14 cellular contexts compared by ENCODE assay signal in genomic region chr4:176309046-176309445, GRCh38. TPM values are rescaled to one million over a fixed set of nuclear protein-coding genes. Genes with fewer than 3 reads are reported as not detected.
DNase-seq lines count a peak whose midpoint lies in the region; ATAC-seq lines count a peak whose summit lies in the region.
"Had no signal": no experiment of that assay in that cellular context is flagged by ENCODE, and none has a peak within 500 bp of the region (broad histone marks: within the 10 kb centered on the region; RNA-seq: fewer than 3 reads in every experiment).

No MANE protein-coding gene starts in this region.

- ATAC-seq in activated T-cell treated with anti-CD3 and anti-CD28 coated beads, Interleukin-2, amount 50 U/mL, for 4 hours = peak; percentile 52 to 65
- peak; percentile 100 for ATAC-seq in GM21619 (IDR thresholded peaks at IDR 0.05; ENCODE audit: unreplicated experiment)
- peak; percentile 99 for ATAC-seq in HG03159 (IDR thresholded peaks at IDR 0.05; ENCODE audit: unreplicated experiment)
- ATAC-seq in stimulated activated naive B cell treated with anti-CD40 and anti-IgM and Interleukin-4, amounts not matched to agents 10 μg/mL and 1 μg/mL and 100 μg/mL, for 72 hours (replicated peaks) = peak; percentile 68 to 69

- no peak overlapping the region for H3K27ac Mint-ChIP-seq in stimulated activated naive B cell treated with anti-CD40 and anti-IgM and Interleukin-4, amounts not matched to agents 10 μg/mL and 1 μg/mL and 100 μg/mL, for 72 hours
- H3K27ac Mint-ChIP-seq in activated CD4-positive, alpha-beta T cell treated with anti-CD3 and anti-CD28 coated beads, Interleukin-2, amount 10 ng/mL, durations not matched to agents 24 days and 14 days = no peak overlapping the region

- peaks cover 29% of the 10 kb centered on the region for H3K27me3 Mint-ChIP-seq in activated T-cell treated with anti-CD3 and anti-CD28 coated beads, Interleukin-2, amount 50 U/mL, for 4 hours (ENCODE audit: low read depth)
- H3K27me3 Mint-ChIP-seq in stimulated activated naive B cell treated with anti-CD40 and anti-IgM and Interleukin-4, amounts not matched to agents 10 μg/mL and 1 μg/mL and 100 μg/mL, for 72 hours = peaks cover 21 to 25% of the 10 kb centered on the region in 2 donors
- peaks cover 15% of the 10 kb centered on the region for H3K27me3 Mint-ChIP-seq in activated CD4-positive, alpha-beta T cell treated with anti-CD3 and anti-CD28 coated beads, Interleukin-2, amount 10 ng/mL, durations not matched to agents 24 days and 14 days

- DNase-seq in activated T-cell treated with anti-CD3 and anti-CD28 coated beads, Interleukin-2, amount 50 U/mL, for 4 hours = no peak
- DNase-seq in activated T-cell treated with anti-CD3 and anti-CD28 coated beads, Interleukin-2, amount 50 U/mL, for 1 hour = no peak
- DNase-seq in stimulated activated naive B cell treated with anti-CD40 and anti-IgM and Interleukin-4, amounts not matched to agents 10 μg/mL and 1 μg/mL and 100 μg/mL, for 72 hours = no peak
- DNase-seq in DMS79 (lab: John Stamatoyannopoulos, UW) = no peak
- no peak for DNase-seq in activated CD4-positive, alpha-beta T cell treated with anti-CD3 and anti-CD28 coated beads, Interleukin-2, amount 10 ng/mL, durations not matched to agents 24 days and 14 days
- no peak for DNase-seq in NCI-H1105 (lab: John Stamatoyannopoulos, UW)
- DNase-seq: activated CD4-positive, alpha-beta T cell treated with anti-CD3 and anti-CD28 coated beads, Interleukin-2, amount 50 U/mL, for 1 hour; islet precursor cell; NCI-H2029 treated with DMSO at 0.1 percent for 48 hours; thyroid gland had no signal

- H3K9me3 Mint-ChIP-seq in activated T-cell treated with anti-CD3 and anti-CD28 coated beads, Interleukin-2, amount 50 U/mL, for 4 hours = no peaks in the 10 kb centered on the region
- H3K9me3 Mint-ChIP-seq in stimulated activated naive B cell treated with anti-CD40 and anti-IgM and Interleukin-4, amounts not matched to agents 10 μg/mL and 1 μg/mL and 100 μg/mL, for 72 hours = no peaks in the 10 kb centered on the region
- no peaks in the 10 kb centered on the region for H3K9me3 Mint-ChIP-seq in activated CD4-positive, alpha-beta T cell treated with anti-CD3 and anti-CD28 coated beads, Interleukin-2, amount 10 ng/mL, durations not matched to agents 24 days and 14 days
- H3K9me3 Mint-ChIP-seq: neural crest cell had no signal

- H3K4me3 Mint-ChIP-seq in activated T-cell treated with anti-CD3 and anti-CD28 coated beads, Interleukin-2, amount 50 U/mL, for 4 hours = no peak overlapping the region
- H3K4me3 Mint-ChIP-seq in stimulated activated naive B cell treated with anti-CD40 and anti-IgM and Interleukin-4, amounts not matched to agents 10 μg/mL and 1 μg/mL and 100 μg/mL, for 72 hours = no peak overlapping the region
- H3K4me3 Mint-ChIP-seq in activated CD4-positive, alpha-beta T cell treated with anti-CD3 and anti-CD28 coated beads, Interleukin-2, amount 10 ng/mL, durations not matched to agents 24 days and 14 days = no peak overlapping the region
- H3K4me3 Mint-ChIP-seq: neural crest cell had no signal

- intact Hi-C loops in activated CD4-positive, alpha-beta T cell treated with anti-CD3 and anti-CD28 coated beads, Interleukin-2, amount 10 ng/mL, durations not matched to agents 24 days and 14 days (cut with micrococcal nuclease) = no loop called here

- no peaks in the 10 kb centered on the region for H3K4me1 Mint-ChIP-seq in activated T-cell treated with anti-CD3 and anti-CD28 coated beads, Interleukin-2, amount 50 U/mL, for 4 hours (ENCODE audit: low read depth)
- no peaks in the 10 kb centered on the region for H3K4me1 Mint-ChIP-seq in stimulated activated naive B cell treated with anti-CD40 and anti-IgM and Interleukin-4, amounts not matched to agents 10 μg/mL and 1 μg/mL and 100 μg/mL, for 72 hours
- no peaks in the 10 kb centered on the region for H3K4me1 Mint-ChIP-seq in activated CD4-positive, alpha-beta T cell treated with anti-CD3 and anti-CD28 coated beads, Interleukin-2, amount 10 ng/mL, durations not matched to agents 24 days and 14 days

- H3K36me3 Mint-ChIP-seq in activated T-cell treated with anti-CD3 and anti-CD28 coated beads, Interleukin-2, amount 50 U/mL, for 4 hours (ENCODE audit: insufficient read depth) = no peaks in the 10 kb centered on the region
- H3K36me3 Mint-ChIP-seq in stimulated activated naive B cell treated with anti-CD40 and anti-IgM and Interleukin-4, amounts not matched to agents 10 μg/mL and 1 μg/mL and 100 μg/mL, for 72 hours = no peaks in the 10 kb centered on the region
- no peaks in the 10 kb centered on the region for H3K36me3 Mint-ChIP-seq in activated CD4-positive, alpha-beta T cell treated with anti-CD3 and anti-CD28 coated beads, Interleukin-2, amount 10 ng/mL, durations not matched to agents 24 days and 14 days (ENCODE audit: low read depth)

RNA-seq across cellular contexts. Expression of gene SPCS3, which starts 10.7 kb away (rescaled TPM):
- total RNA-seq in activated T-cell treated with anti-CD3 and anti-CD28 coated beads, Interleukin-2, amount 50 U/mL, for 4 hours = 100 to 1,000 TPM; 227 to 236 (median 231) TPM
- total RNA-seq in activated CD4-positive, alpha-beta T cell treated with anti-CD3 and anti-CD28 coated beads, Interleukin-2, amount 10 ng/mL, durations not matched to agents 24 days and 14 days = 186 and 200 TPM in 2 replicates

RNA-seq across cellular contexts. Expression of gene ASB5, which starts 40.0 kb away (rescaled TPM):
- not detected for total RNA-seq in activated T-cell treated with anti-CD3 and anti-CD28 coated beads, Interleukin-2, amount 50 U/mL, for 4 hours
- not detected in 2 replicates for total RNA-seq in activated CD4-positive, alpha-beta T cell treated with anti-CD3 and anti-CD28 coated beads, Interleukin-2, amount 10 ng/mL, durations not matched to agents 24 days and 14 days
- total RNA-seq: G401, neural crest cell had no signal
